11 cellular contexts compared by ENCODE assay signal in the genomic region with DNA sequence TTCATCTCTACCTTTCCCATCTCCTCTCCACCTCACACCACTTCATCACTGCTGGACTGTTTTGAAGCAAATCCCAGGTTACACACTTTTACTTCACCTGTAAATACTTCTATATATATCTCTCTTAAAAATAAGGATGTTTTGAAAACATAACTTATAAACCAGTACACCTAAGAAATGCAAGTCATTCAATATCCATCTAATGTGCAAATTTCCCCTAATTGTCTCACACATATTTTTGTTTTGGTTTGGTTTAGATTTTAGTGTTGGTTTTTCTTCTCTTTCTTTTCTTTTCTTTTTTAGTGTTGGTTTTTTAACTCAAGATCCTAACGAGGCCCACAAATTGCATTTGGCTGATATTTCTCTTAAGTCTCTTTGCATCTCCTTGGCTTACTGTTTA. TPM values are rescaled to one million over a fixed set of nuclear protein-coding genes. Genes with fewer than 3 reads are reported as not detected.
"Had no signal": no experiment of that assay in that cellular context is flagged by ENCODE, and none has a peak within 500 bp of the region (broad histone marks: within the 10 kb centered on the region; RNA-seq: fewer than 3 reads in every experiment).

No MANE protein-coding gene starts in this region.

- H3K4me1 ChIP-seq: HAP-1 had no signal

- H2AFZ ChIP-seq: GM23248 had no signal

- H3K9me3 ChIP-seq: HAP-1 had no signal

- H3K4me3 Mint-ChIP-seq: HFFc6 had no signal

- H3K4me2 ChIP-seq: KMS-11 had no signal

- H3K36me3 ChIP-seq: HAP-1 had no signal

- H3K4me3 ChIP-seq: GM23248, HAP-1 had no signal

- DNase-seq: GM23248, GOT3, H7, HFFc6, IMR-90, KBM-7 had no signal

- H3K9ac ChIP-seq: GM23248, KMS-11 had no signal

- H3K27ac Mint-ChIP-seq: HFFc6 had no signal

- H3K9me3 Mint-ChIP-seq: HFFc6 had no signal

- ATAC-seq: HCT116 had no signal

- H3K27ac ChIP-seq: GM23248, HL-60, KMS-11 had no signal

RNA-seq across cellular contexts. Expression of a gene that starts 19.2 kb away (rescaled TPM):
- total RNA-seq: GM23248, HFFc6, HT1080, IMR-90 had no signal
- polyA plus RNA-seq: GM23248, IMR-90 had no signal
